ENCODE assay signal across 16 cellular contexts in the genomic region with DNA sequence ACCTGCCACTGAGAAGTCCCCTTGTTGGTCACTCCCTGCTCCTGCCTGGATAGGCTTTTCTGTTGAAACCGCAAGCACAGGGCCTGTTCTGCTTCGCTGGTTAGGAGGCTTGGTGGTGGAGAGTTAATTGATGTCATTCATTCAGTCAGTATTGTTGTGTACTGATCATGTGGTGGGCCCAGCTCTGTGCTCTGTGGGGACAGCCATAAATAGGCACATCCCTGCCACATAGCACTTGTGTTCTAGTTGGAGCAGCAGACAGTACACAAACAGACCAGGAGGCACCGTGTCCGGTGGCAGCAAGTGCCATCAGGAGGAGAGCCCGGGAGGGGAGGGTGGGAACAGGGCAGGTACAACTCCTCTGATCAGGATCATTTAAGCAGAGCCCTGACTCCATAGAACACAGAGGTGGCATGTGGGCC.
DNase-seq lines count a peak whose midpoint lies in the region; ATAC-seq, FAIRE-seq and TF ChIP-seq lines count a peak whose summit lies in the region.
"Had no signal": no experiment of that assay in that cellular context is flagged by ENCODE, and none has a peak within 500 bp of the region (broad histone marks: within the 10 kb centered on the region; RNA-seq: fewer than 3 reads in every experiment).

No MANE protein-coding gene starts in this region.

- in situ Hi-C loops in GM12878 (cut with MboI): no loop called here

- peaks cover 4 to 10% (median 8%) of the 10 kb centered on the region in 11 experiments; a peak in 21 of 22 replicates for H3K9me3 ChIP-seq in BLaER1 treated with 17β-estradiol and CSF1 and Interleukin-3, amounts not matched to agents 10 nM and 100 nM (replicated peaks in 1 of 11)
- H3K9me3 ChIP-seq in GM12878 (replicated peaks; ENCODE audit: control insufficient read depth, insufficient read depth, low read length): peaks cover 3% of the 10 kb centered on the region; the same call in 2 of the 3 replicates
- H3K9me3 ChIP-seq: tibial artery had no signal

- peak; percentile 72 for ATAC-seq in GM12878

- SMC1A ChIA-PET in GM12878 (lab: Charles Lee; ENCODE audit: uncharacterized antibody, unreplicated experiment): no interaction called here

- H3K4me1 ChIP-seq in BLaER1 treated with 17β-estradiol and CSF1 and Interleukin-3, amounts not matched to agents 10 nM and 100 nM: peaks cover 0 to 58% (median 45%) of the 10 kb centered on the region in 10 experiments; a peak in 17 of 20 replicates
- H3K4me1 ChIP-seq in GM12878 (ENCODE audit: control insufficient read depth, insufficient read depth, low read length): no peaks in the 10 kb centered on the region
- H3K4me1 ChIP-seq: tibial artery had no signal

- TF ChIP-seq EP300 in GM12878 (IDR thresholded peaks at IDR 0.05; ENCODE audit: borderline replicate concordance in 1 of 2, control insufficient read depth in 1 of 2, low read depth in 2 of 2, low read length in 2 of 2): no peak

- H2AFZ ChIP-seq in GM12878 (ENCODE audit: control insufficient read depth, low read depth, low read length): no peak overlapping the region

- TF ChIP-seq RAD21 in GM12878 (IDR thresholded peaks at IDR 0.05; ENCODE audit: insufficient read depth, low read depth, low read length): no peak

- POLR2A ChIA-PET in GM12878 (lab: Charles Lee): no interaction called here

- H3K4me2 ChIP-seq in BLaER1 treated with 17β-estradiol and CSF1 and Interleukin-3, amounts not matched to agents 10 nM and 100 nM: peak overlapping the region; percentile 16 to 74 (median 58); a peak in 20 of 22 replicates
- no peak overlapping the region for H3K4me2 ChIP-seq in GM12878 (ENCODE audit: control insufficient read depth, insufficient read depth)
- H3K4me2 ChIP-seq: KMS-11 had no signal

- CTCF ChIA-PET in GM12878 (lab: Yijun Ruan, JAX): no interaction called here

- H3K27me3 ChIP-seq in BLaER1 treated with 17β-estradiol and CSF1 and Interleukin-3, amounts not matched to agents 10 nM and 100 nM: no peaks in the 10 kb centered on the region
- no peaks in the 10 kb centered on the region; a peak in 1 of 4 replicates for H3K27me3 ChIP-seq in GM12878 (replicated peaks in 1 of 2; ENCODE audit: control insufficient read depth in 2 of 2, insufficient read depth in 2 of 2, low read length in 1 of 2)

- BruUV-seq in GM12878 (replicated peaks; lab: Mats Ljungman, UMichigan): no TSS peak

- H3K4me3 ChIP-seq in BLaER1 treated with 17β-estradiol and CSF1 and Interleukin-3, amounts not matched to agents 10 nM and 100 nM: no peak overlapping the region
- H3K4me3 ChIP-seq in GM12865 (ENCODE audit: low read depth, low read length): no peak overlapping the region
- no peak overlapping the region for H3K4me3 ChIP-seq in GM12878
- H3K4me3 ChIP-seq: tibial artery had no signal

- no peaks in the 10 kb centered on the region for H3K36me3 ChIP-seq in BLaER1 treated with 17β-estradiol and CSF1 and Interleukin-3, amounts not matched to agents 10 nM and 100 nM
- H3K36me3 ChIP-seq in GM12878 (ENCODE audit: control insufficient read depth in 2 of 2, insufficient read depth in 2 of 2, low read length in 1 of 2): no peaks in the 10 kb centered on the region
- H3K36me3 ChIP-seq: tibial artery had no signal

- no peaks in the 10 kb centered on the region for H3K79me2 ChIP-seq in GM12878 (ENCODE audit: control insufficient read depth, insufficient read depth, low read length)

- WGBS in GM12878 (ENCODE audit: insufficient coverage, insufficient replicate concordance, low lambda C conversion rate, missing lambda C conversion rate): 33% methylated on average over 3 of the region's 5 CpGs

- intact Hi-C loops in GM12878 (cut with micrococcal nuclease; ENCODE audit: unreplicated experiment): no loop called here

- peak; percentile 30 for DNase-seq in GM12865 (ENCODE audit: low read depth)
- peak; percentile 98 for DNase-seq in NCI-H2029 treated with DMSO at 0.1 percent for 48 hours (lab: John Stamatoyannopoulos, UW)
- DNase-seq in GM12878 (ENCODE audit: low read depth, low spot score): no peak
- no peak for DNase-seq in NK-92 treated with Interleukin-12 subunit alpha and Interleukin-12 subunit beta, amount 100 ng/mL, for 24 hours (lab: John Stamatoyannopoulos, UW)
- DNase-seq in NCI-H446 (lab: John Stamatoyannopoulos, UW): no peak
- DNase-seq in GM03348 (ENCODE audit: low spot score): no peak
- DNase-seq in KG1 (lab: John Stamatoyannopoulos, UW): no peak
- DNase-seq: activated gamma-delta T cell; aorta; foreskin melanocyte; H7; stimulated activated CD4-positive, alpha-beta T cell treated with anti-CD3 and anti-CD28 coated beads, Interleukin-4, amount 100 ng/mL, for 1 hour; tibial artery had no signal

- H4K20me1 ChIP-seq in BLaER1 treated with 17β-estradiol and CSF1 and Interleukin-3, amounts not matched to agents 10 nM and 100 nM: no peaks in the 10 kb centered on the region
- no peaks in the 10 kb centered on the region for H4K20me1 ChIP-seq in GM12878 (ENCODE audit: control insufficient read depth, insufficient read depth)

- H3K9ac ChIP-seq in BLaER1 treated with 17β-estradiol and CSF1 and Interleukin-3, amounts not matched to agents 10 nM and 100 nM: no peak overlapping the region
- no peak overlapping the region for H3K9ac ChIP-seq in GM12878 (ENCODE audit: control insufficient read depth, insufficient read depth, low read length)
- H3K9ac ChIP-seq: KMS-11 had no signal

- no peak for FAIRE-seq in GM12878 (lab: Jason Lieb, UNC)
- FAIRE-seq: D721Med had no signal

- TF ChIP-seq CTCF in GM12865 (IDR thresholded peaks at IDR 0.05; ENCODE audit: insufficient read depth, low read depth, low read length, missing control alignments) (no peak), GM12878 (IDR thresholded peaks at IDR 0.05 in 2 of 3, conservative IDR thresholded peaks at IDR 0.05 in 1 of 3; ENCODE audit: control insufficient read depth in 2 of 3, extremely low read depth in 1 of 3, insufficient read depth in 1 of 3, low read depth in 3 of 3, low read length in 3 of 3) (no peak)

- RAD21 ChIA-PET in GM12878 (lab: Charles Lee; ENCODE audit: unreplicated experiment): no interaction called here

- TF ChIP-seq POLR2A in GM12878 (IDR thresholded peaks at IDR 0.05; ENCODE audit: low read depth, low read length): no peak

- 0 out of 22 replicates have a peak overlapping the region, but pooled peaks of 1 of the 11 experiments have one; percentile 4 for H3K27ac ChIP-seq in BLaER1 treated with 17β-estradiol and CSF1 and Interleukin-3, amounts not matched to agents 10 nM and 100 nM
- H3K27ac ChIP-seq in GM12878 (ENCODE audit: control insufficient read depth, insufficient read depth): no peak overlapping the region
- H3K27ac ChIP-seq: KMS-11, tibial artery had no signal

TF ChIP-seq in GM12878, 131 proteins besides CTCF, POLR2A, EP300 and RAD21 (continues in another document):
- TF ChIP-seq HDAC6 (IDR thresholded peaks at IDR 0.05; ENCODE audit: unreplicated experiment) (no peak), SREBF1 (IDR thresholded peaks at IDR 0.05; ENCODE audit: low read length) (no peak), NR2F1 (conservative IDR thresholded peaks at IDR 0.05) (no peak), IKZF2 (IDR thresholded peaks at IDR 0.05) (peak; percentile 77 to 81), FOS (IDR thresholded peaks at IDR 0.05; ENCODE audit: borderline replicate concordance, extremely low read depth, insufficient read length) (no peak), PAX5 (IDR thresholded peaks at IDR 0.05; ENCODE audit: borderline replicate concordance, low read depth, low read length) (peak; percentile 72; the same call in 1 of the 2 replicates), MTA2 (IDR thresholded peaks at IDR 0.05; ENCODE audit: low read depth) (peak; percentile 52; the same call in 1 of the 2 replicates)
- TF ChIP-seq, protein P1, sequence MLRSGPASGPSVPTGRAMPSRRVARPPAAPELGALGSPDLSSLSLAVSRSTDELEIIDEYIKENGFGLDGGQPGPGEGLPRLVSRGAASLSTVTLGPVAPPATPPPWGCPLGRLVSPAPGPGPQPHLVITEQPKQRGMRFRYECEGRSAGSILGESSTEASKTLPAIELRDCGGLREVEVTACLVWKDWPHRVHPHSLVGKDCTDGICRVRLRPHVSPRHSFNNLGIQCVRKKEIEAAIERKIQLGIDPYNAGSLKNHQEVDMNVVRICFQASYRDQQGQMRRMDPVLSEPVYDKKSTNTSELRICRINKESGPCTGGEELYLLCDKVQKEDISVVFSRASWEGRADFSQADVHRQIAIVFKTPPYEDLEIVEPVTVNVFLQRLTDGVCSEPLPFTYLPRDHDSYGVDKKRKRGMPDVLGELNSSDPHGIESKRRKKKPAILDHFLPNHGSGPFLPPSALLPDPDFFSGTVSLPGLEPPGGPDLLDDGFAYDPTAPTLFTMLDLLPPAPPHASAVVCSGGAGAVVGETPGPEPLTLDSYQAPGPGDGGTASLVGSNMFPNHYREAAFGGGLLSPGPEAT (IDR thresholded peaks at IDR 0.05; ENCODE audit: low read depth): peak; percentile 49; the same call in 1 of the 2 replicates
- TF ChIP-seq, protein P2, sequence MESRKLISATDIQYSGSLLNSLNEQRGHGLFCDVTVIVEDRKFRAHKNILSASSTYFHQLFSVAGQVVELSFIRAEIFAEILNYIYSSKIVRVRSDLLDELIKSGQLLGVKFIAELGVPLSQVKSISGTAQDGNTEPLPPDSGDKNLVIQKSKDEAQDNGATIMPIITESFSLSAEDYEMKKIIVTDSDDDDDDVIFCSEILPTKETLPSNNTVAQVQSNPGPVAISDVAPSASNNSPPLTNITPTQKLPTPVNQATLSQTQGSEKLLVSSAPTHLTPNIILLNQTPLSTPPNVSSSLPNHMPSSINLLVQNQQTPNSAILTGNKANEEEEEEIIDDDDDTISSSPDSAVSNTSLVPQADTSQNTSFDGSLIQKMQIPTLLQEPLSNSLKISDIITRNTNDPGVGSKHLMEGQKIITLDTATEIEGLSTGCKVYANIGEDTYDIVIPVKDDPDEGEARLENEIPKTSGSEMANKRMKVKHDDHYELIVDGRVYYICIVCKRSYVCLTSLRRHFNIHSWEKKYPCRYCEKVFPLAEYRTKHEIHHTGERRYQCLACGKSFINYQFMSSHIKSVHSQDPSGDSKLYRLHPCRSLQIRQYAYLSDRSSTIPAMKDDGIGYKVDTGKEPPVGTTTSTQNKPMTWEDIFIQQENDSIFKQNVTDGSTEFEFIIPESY (IDR thresholded peaks at IDR 0.05): no peak
- TF ChIP-seq, protein P3, sequence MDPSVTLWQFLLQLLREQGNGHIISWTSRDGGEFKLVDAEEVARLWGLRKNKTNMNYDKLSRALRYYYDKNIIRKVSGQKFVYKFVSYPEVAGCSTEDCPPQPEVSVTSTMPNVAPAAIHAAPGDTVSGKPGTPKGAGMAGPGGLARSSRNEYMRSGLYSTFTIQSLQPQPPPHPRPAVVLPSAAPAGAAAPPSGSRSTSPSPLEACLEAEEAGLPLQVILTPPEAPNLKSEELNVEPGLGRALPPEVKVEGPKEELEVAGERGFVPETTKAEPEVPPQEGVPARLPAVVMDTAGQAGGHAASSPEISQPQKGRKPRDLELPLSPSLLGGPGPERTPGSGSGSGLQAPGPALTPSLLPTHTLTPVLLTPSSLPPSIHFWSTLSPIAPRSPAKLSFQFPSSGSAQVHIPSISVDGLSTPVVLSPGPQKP (IDR thresholded peaks at IDR 0.05; ENCODE audit: low read depth, low read length): no peak

Comparison
In these comparisons a context has a peak if more than half of its experiments do, and no peak if none do; other contexts are left out.
1. DNase-seq: peak in GM12865 (single experiment) and NCI-H2029 treated with DMSO at 0.1 percent for 48 hours (single experiment); none in GM12878 (single experiment), NK-92 treated with Interleukin-12 subunit alpha and Interleukin-12 subunit beta, amount 100 ng/mL, for 24 hours (single experiment), NCI-H446 (0 of 2), GM03348 (single experiment) and KG1 (single experiment).